22 cellular contexts compared by ENCODE assay signal in genomic region chr12:13900718-13901117, GRCh38.
"Had no signal": no experiment of that assay in that cellular context is flagged by ENCODE, and none has a peak within 500 bp of the region (broad histone marks: within the 10 kb centered on the region; RNA-seq: fewer than 3 reads in every experiment).

No MANE protein-coding gene starts in this region.

- H3K27ac Mint-ChIP-seq: natural killer cell; stimulated activated effector memory CD8-positive, alpha-beta T cell treated with anti-CD3 and anti-CD28 coated beads, Interleukin-12 subunit alpha, Interleukin-12 subunit beta, amount 100 ng/mL, for 72 hours had no signal

- H3K4me3 ChIP-seq: dorsolateral prefrontal cortex, heart left ventricle, ovary, right atrium auricular region, sigmoid colon, skin epidermis, tibial artery, upper lobe of left lung, uterus had no signal

- H3K9me3 ChIP-seq: ovary, right atrium auricular region, tibial artery, uterus had no signal

- H3K27me3 ChIP-seq: dorsolateral prefrontal cortex, heart left ventricle, right atrium auricular region, sigmoid colon, tibial artery, upper lobe of left lung, uterus had no signal

- H3K36me3 Mint-ChIP-seq: natural killer cell; stimulated activated effector memory CD8-positive, alpha-beta T cell treated with anti-CD3 and anti-CD28 coated beads, Interleukin-12 subunit alpha, Interleukin-12 subunit beta, amount 100 ng/mL, for 72 hours had no signal

- H3K4me1 Mint-ChIP-seq: natural killer cell; neural crest cell; stimulated activated effector memory CD8-positive, alpha-beta T cell treated with anti-CD3 and anti-CD28 coated beads, Interleukin-12 subunit alpha, Interleukin-12 subunit beta, amount 100 ng/mL, for 72 hours had no signal

- H3K4me1 ChIP-seq: heart left ventricle, right atrium auricular region, sigmoid colon, tibial artery, upper lobe of left lung, uterus had no signal

- H3K4me3 Mint-ChIP-seq: natural killer cell; neural crest cell; stimulated activated effector memory CD8-positive, alpha-beta T cell treated with anti-CD3 and anti-CD28 coated beads, Interleukin-12 subunit alpha, Interleukin-12 subunit beta, amount 100 ng/mL, for 72 hours had no signal

- DNase-seq: cortex of kidney; dorsolateral prefrontal cortex; effector CD8-positive, alpha-beta T cell; heart left ventricle; hippocampal formation; mammary epithelial cell; natural killer cell; nucleus accumbens; ovary; sigmoid colon; stimulated activated CD4-positive, alpha-beta T cell treated with anti-CD3 and anti-CD28 coated beads, Interleukin-12 subunit alpha, Interleukin-12 subunit beta, amount 100 ng/mL, for 4 hours; stimulated activated CD4-positive, alpha-beta T cell treated with anti-CD3 and anti-CD28 coated beads, Interleukin-2, amount 100 ng/mL, for 48 hours; stimulated activated naive CD8-positive, alpha-beta T cell treated with anti-CD3 and anti-CD28 coated beads, Interleukin-15, Interleukin-2, amounts not matched to agents 100 U/mL and 50 U/mL, for 24 hours; tibial artery; upper lobe of left lung; uterus had no signal

- ATAC-seq: esophagus mucosa; heart left ventricle; left lobe of liver; natural killer cell; stimulated activated effector memory CD8-positive, alpha-beta T cell treated with anti-CD3 and anti-CD28 coated beads, Interleukin-12 subunit alpha, Interleukin-12 subunit beta, amount 100 ng/mL, for 72 hours; stimulated activated naive CD8-positive, alpha-beta T cell treated with anti-CD3 and anti-CD28 coated beads, Interleukin-15, Interleukin-2, amounts not matched to agents 100 U/mL and 50 U/mL, for 24 hours had no signal

- H3K36me3 ChIP-seq: heart left ventricle, ovary, right atrium auricular region, sigmoid colon, tibial artery, upper lobe of left lung, uterus had no signal

- H3K27ac ChIP-seq: dorsolateral prefrontal cortex, heart left ventricle, ovary, right atrium auricular region, sigmoid colon, skin epidermis, tibial artery, upper lobe of left lung, uterus had no signal
